In genomic region chr16:3106205-3106928, GRCh38 we compare ENCODE assay signal across 1 cellular context.
TF ChIP-seq lines count a peak whose summit lies in the region.

No MANE protein-coding gene starts in this region.

TF ChIP-seq in K562, 482 proteins besides CTCF, POLR2A, EP300 and RAD21 (continued from another document and continues in another):
- TF ChIP-seq HNRNPLL (IDR thresholded peaks at IDR 0.05; ENCODE audit: low read depth, low read length, poor library complexity, severe bottlenecking) (peak; percentile 20), CUX1 (CRISPR knock-in tag; IDR thresholded peaks at IDR 0.05) (no peak), BMI1 (IDR thresholded peaks at IDR 0.05; ENCODE audit: low read length) (peak; percentile 78), RBM25 (IDR thresholded peaks at IDR 0.05; ENCODE audit: low read depth, low read length, severe bottlenecking) (peak; percentile 32), AFF4 (CRISPR knock-in tag; IDR thresholded peaks at IDR 0.05) (peak; percentile 85; the same call in 1 of the 2 replicates), ATF4 (CRISPR knock-in tag; IDR thresholded peaks at IDR 0.05) (peak; percentile 55; the same call in 1 of the 2 replicates), ZNF239 (CRISPR knock-in tag; IDR thresholded peaks at IDR 0.05) (peak; percentile 24; the same call in 1 of the 2 replicates), ZFX (CRISPR knock-in tag; IDR thresholded peaks at IDR 0.05) (peak; percentile 88), ATF6 (CRISPR knock-in tag; IDR thresholded peaks at IDR 0.05) (no peak), HIVEP1 (CRISPR knock-in tag; IDR thresholded peaks at IDR 0.05) (peak; percentile 76; the same call in 1 of the 2 replicates), MTA1 (IDR thresholded peaks at IDR 0.05; ENCODE audit: borderline replicate concordance) (no peak), NELFE (IDR thresholded peaks at IDR 0.05; ENCODE audit: insufficient read depth, insufficient read length) (no peak), ZNF311 (CRISPR knock-in tag; IDR thresholded peaks at IDR 0.05) (0 out of 2 replicates have a peak, but pooled peaks have one; percentile 33), NFE2L1 (tag; IDR thresholded peaks at IDR 0.05; ENCODE audit: borderline replicate concordance, low read depth) (no peak), MYC (IDR thresholded peaks at IDR 0.05; ENCODE audit: low read depth, low read length) (peak; percentile 82), MYC (CRISPR knock-in tag; IDR thresholded peaks at IDR 0.05; ENCODE audit: borderline replicate concordance, low read depth) (peak; percentile 68; the same call in 1 of the 2 replicates), TRIM28 (IDR thresholded peaks at IDR 0.05) (peak; percentile 31; the same call in 1 of the 2 replicates), ZNF41 (CRISPR knock-in tag; conservative IDR thresholded peaks at IDR 0.05) (0 out of 2 replicates have a peak, but pooled peaks have one; percentile 13), ZNF639 (CRISPR knock-in tag; conservative IDR thresholded peaks at IDR 0.05 in 1 of 2, IDR thresholded peaks at IDR 0.05 in 1 of 2) (peak in 1 of 2 experiments; percentile 93; a peak in 2 of 4 replicates), EGR1 (conservative IDR thresholded peaks at IDR 0.05) (0 out of 2 replicates have a peak, but pooled peaks have one; percentile 18), SMARCC2 (IDR thresholded peaks at IDR 0.05; ENCODE audit: low read depth) (no peak), NKRF (IDR thresholded peaks at IDR 0.05; ENCODE audit: borderline replicate concordance) (peak; percentile 74; the same call in 1 of the 2 replicates), PHF8 (IDR thresholded peaks at IDR 0.05; ENCODE audit: borderline replicate concordance, low read length) (peak; percentile 91; the same call in 1 of the 2 replicates), CREB1 (IDR thresholded peaks at IDR 0.05) (0 out of 2 replicates have a peak, but pooled peaks have one; percentile 25), CREB1 (CRISPR knock-in tag; IDR thresholded peaks at IDR 0.05) (peak; percentile 70; the same call in 1 of the 2 replicates), EWSR1 (IDR thresholded peaks at IDR 0.05; ENCODE audit: borderline replicate concordance, low read depth, partially characterized antibody) (no peak), POLR2H (tag; IDR thresholded peaks at IDR 0.05; ENCODE audit: low read depth) (peak; percentile 74), MXI1 (IDR thresholded peaks at IDR 0.05; ENCODE audit: low read depth, low read length) (peak; percentile 90), ZBTB17 (CRISPR knock-in tag; IDR thresholded peaks at IDR 0.05) (peak; percentile 67; the same call in 1 of the 2 replicates), NR2C2 (CRISPR knock-in tag; IDR thresholded peaks at IDR 0.05) (no peak), NR2C2 (tag; IDR thresholded peaks at IDR 0.05) (peak; percentile 81), RCOR1 (IDR thresholded peaks at IDR 0.05; ENCODE audit: borderline replicate concordance in 1 of 2, low read depth in 2 of 2, low read length in 2 of 2) (peak in 1 of 2 experiments; percentile 36; a peak in 1 of 4 replicates), HMGN3 (IDR thresholded peaks at IDR 0.05; ENCODE audit: borderline replicate concordance, extremely low read depth, insufficient read length, low read depth, low read length) (peak; percentile 79), CREB3L1 (IDR thresholded peaks at IDR 0.05; ENCODE audit: borderline replicate concordance, low read depth) (peak; percentile 19; the same call in 1 of the 2 replicates), TAF1 (IDR thresholded peaks at IDR 0.05; ENCODE audit: control insufficient read depth, extremely low read depth, insufficient read depth, low read length, severe bottlenecking) (peak; percentile 91), ATF1 (CRISPR knock-in tag; IDR thresholded peaks at IDR 0.05) (no peak), ATF1 (tag; IDR thresholded peaks at IDR 0.05) (0 out of 2 replicates have a peak, but pooled peaks have one; percentile 23), PKNOX1 (IDR thresholded peaks at IDR 0.05) (peak; percentile 17; the same call in 1 of the 2 replicates), ZNF583 (CRISPR knock-in tag; IDR thresholded peaks at IDR 0.05) (peak; percentile 86), ZSCAN32 (CRISPR knock-in tag; IDR thresholded peaks at IDR 0.05) (0 out of 2 replicates have a peak, but pooled peaks have one; percentile 15), TEAD1 (CRISPR knock-in tag; IDR thresholded peaks at IDR 0.05) (0 out of 4 replicates have a peak, but pooled peaks of 1 of the 2 experiments have one; percentile 44), RB1 (IDR thresholded peaks at IDR 0.05; ENCODE audit: low read depth) (peak; percentile 76), SMAD1 (IDR thresholded peaks at IDR 0.05; ENCODE audit: low read depth, low read length, partially characterized antibody) (peak; percentile 66)
